14 cellular contexts compared by ENCODE assay signal in genomic region chr5:95734156-95734555, GRCh38. TPM values are rescaled to one million over a fixed set of nuclear protein-coding genes. Genes with fewer than 3 reads are reported as not detected.
DNase-seq lines count a peak whose midpoint lies in the region; ATAC-seq and TF ChIP-seq lines count a peak whose summit lies in the region.
"Had no signal": no experiment of that assay in that cellular context is flagged by ENCODE, and none has a peak within 500 bp of the region (broad histone marks: within the 10 kb centered on the region; RNA-seq: fewer than 3 reads in every experiment).

No MANE protein-coding gene starts in this region.

- H3K27ac ChIP-seq in upper lobe of right lung: no peak overlapping the region

- H3K27me3 ChIP-seq in neuron (ENCODE audit: insufficient read depth, low read length) (no peaks in the 10 kb centered on the region), upper lobe of right lung (no peaks in the 10 kb centered on the region)

- TF ChIP-seq CTCF in upper lobe of right lung (IDR thresholded peaks at IDR 0.05): no peak

- H3K4me1 ChIP-seq in neuron (ENCODE audit: insufficient read depth, low read length) (peaks cover 46% of the 10 kb centered on the region), upper lobe of right lung (peaks cover 13% of the 10 kb centered on the region)

- peak; percentile 8 for ATAC-seq in Right ventricle myocardium inferior
- ATAC-seq in left cardiac atrium: no peak
- no peak for ATAC-seq in upper lobe of right lung
- ATAC-seq: stimulated activated naive CD8-positive, alpha-beta T cell treated with anti-CD3 and anti-CD28 coated beads, Interleukin-15, Interleukin-2, amounts not matched to agents 100 U/mL and 50 U/mL, for 24 hours had no signal

- H2AFZ ChIP-seq in neuron (ENCODE audit: low read depth, low read length): no peak overlapping the region

- peak overlapping the region; percentile 70 for H3K4me3 ChIP-seq in neuron (ENCODE audit: low read length)
- H3K4me3 ChIP-seq in upper lobe of right lung: peak overlapping the region; percentile 69

- DNase-seq in Right ventricle myocardium inferior (ENCODE audit: missing footprints) (no peak), left cardiac atrium (no peak), fibroblast of peridontal ligament (ENCODE audit: extremely low read depth) (peak; percentile 57), upper lobe of right lung (no peak), DMS53 (lab: John Stamatoyannopoulos, UW) (no peak), AG20443 (ENCODE audit: low spot score) (no peak), GF-D8 (lab: John Stamatoyannopoulos, UW) (no peak)
- DNase-seq: DND-41; effector memory CD4-positive, alpha-beta T cell; NCI-H226; stimulated activated CD4-positive, alpha-beta T cell treated with anti-CD3 and anti-CD28 coated beads, Interleukin-2, amount 100 ng/mL, for 48 hours; stimulated activated naive CD8-positive, alpha-beta T cell treated with anti-CD3 and anti-CD28 coated beads, Interleukin-15, Interleukin-2, amounts not matched to agents 100 U/mL and 50 U/mL, for 24 hours; T1000 had no signal

- H3K9me3 ChIP-seq in neuron (ENCODE audit: low read length) (no peaks in the 10 kb centered on the region), upper lobe of right lung (no peaks in the 10 kb centered on the region)

- H3K36me3 ChIP-seq in neuron (ENCODE audit: insufficient read depth, low read length) (peaks cover 53% of the 10 kb centered on the region), upper lobe of right lung (no peaks in the 10 kb centered on the region)

- intact Hi-C loops in Right ventricle myocardium inferior (cut with DNase I) (loop anchor here (5.0 kb wide), 1 partner anchor 87 kb away; the partner anchor contains the start of gene RFESD), left cardiac atrium (cut with DNase I) (loop anchor here (5.0 kb wide), 2 partner anchors 72 to 87 kb away; partner anchors contain the start of gene RFESD (in 2 of the 2)), upper lobe of right lung (cut with DNase I) (no loop called here)

RNA-seq across cellular contexts. Expression of gene RHOBTB3, which starts 3.0 kb away (rescaled TPM):
- total RNA-seq in Right ventricle myocardium inferior (76.5 TPM), left cardiac atrium (100 to 1,000 TPM; 101 to 110 TPM), upper lobe of right lung (54.2 TPM)

RNA-seq across cellular contexts. Expression of gene SPATA9, which starts 51.4 kb away (rescaled TPM):
- total RNA-seq in Right ventricle myocardium inferior (not detected), left cardiac atrium (under 1 TPM; 0.21 to 0.47 TPM), upper lobe of right lung (not detected)
